In genomic region chr6:13390658-13391057, GRCh38 we compare ENCODE assay signal across 1 cellular context.
A peak's percentile ranks its signal among the peaks of the same experiment; 100 is the strongest.
TF ChIP-seq lines count a peak whose summit lies in the region.

No MANE protein-coding gene starts in this region.

TF ChIP-seq in K562, 482 proteins besides CTCF, POLR2A, EP300 and RAD21:
- TF ChIP-seq MAFG (tag; conservative IDR thresholded peaks at IDR 0.05): peak; percentile 25; the same call in 1 of the 2 replicates
- TF ChIP-seq MAFK (IDR thresholded peaks at IDR 0.05; ENCODE audit: low read length): peak; percentile 55
- peak; percentile 68 for TF ChIP-seq C11orf30 (IDR thresholded peaks at IDR 0.05; ENCODE audit: low read depth)
- peak; percentile 74 for TF ChIP-seq ZNF316 (IDR thresholded peaks at IDR 0.05)
- TF ChIP-seq MAFF (IDR thresholded peaks at IDR 0.05; ENCODE audit: low read length): peak; percentile 45; the same call in 1 of the 2 replicates
- no peak for TF ChIP-seq YBX1 (IDR thresholded peaks at IDR 0.05)
